Comparison of ENCODE assay signal across 20 cellular contexts in the genomic region with DNA sequence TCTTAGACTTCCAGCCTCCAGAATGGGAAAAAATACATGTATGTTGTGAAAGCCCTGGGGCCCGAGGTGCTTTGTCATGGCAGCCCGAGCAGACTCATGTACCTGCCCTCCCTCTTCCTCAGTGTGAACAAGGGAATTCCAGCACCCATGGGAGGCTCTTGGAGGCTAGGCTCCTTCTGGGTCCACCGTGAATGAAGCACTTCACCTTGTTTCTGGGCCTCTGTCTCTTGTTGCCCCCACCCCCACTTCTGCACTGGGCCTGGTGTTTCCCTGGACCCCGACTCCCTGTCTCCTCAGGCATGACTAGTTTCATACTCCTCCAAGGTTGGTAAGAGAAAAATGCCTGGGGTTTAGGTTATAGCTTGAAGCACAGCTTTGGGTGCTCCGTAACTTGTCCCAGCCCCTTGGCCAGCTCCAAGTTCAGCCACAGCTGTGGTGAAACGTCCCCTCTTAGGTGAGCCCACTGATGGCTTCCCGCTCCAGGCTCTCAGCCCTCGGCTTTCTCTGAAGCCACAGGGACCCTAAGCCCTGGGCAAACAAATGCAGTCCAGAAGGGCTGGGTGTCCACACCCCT. TPM values are rescaled to one million over a fixed set of nuclear protein-coding genes. Genes with fewer than 3 reads are reported as not detected.
DNase-seq lines count a peak whose midpoint lies in the region; ATAC-seq and TF ChIP-seq lines count a peak whose summit lies in the region.
"Had no signal": no experiment of that assay in that cellular context is flagged by ENCODE, and none has a peak within 500 bp of the region (broad histone marks: within the 10 kb centered on the region; RNA-seq: fewer than 3 reads in every experiment).

No MANE protein-coding gene starts in this region.

- H3K36me3 ChIP-seq in left ventricle myocardium inferior = no peaks in the 10 kb centered on the region
- H3K36me3 ChIP-seq in heart left ventricle = no peaks in the 10 kb centered on the region
- H3K36me3 ChIP-seq in OCI-LY7 (ENCODE audit: insufficient read depth, low read length) = no peaks in the 10 kb centered on the region
- no peaks in the 10 kb centered on the region for H3K36me3 ChIP-seq in lower lobe of right lung
- H3K36me3 ChIP-seq in A673 (ENCODE audit: insufficient read depth, low read length, poor library complexity, severe bottlenecking) = no peaks in the 10 kb centered on the region
- H3K36me3 ChIP-seq: SJSA1, tibial nerve had no signal

- 82 to 87% (median 84%) methylated on average over 5 to 8 of the region's 8 CpGs for WGBS in heart left ventricle, 4 donors

- ATAC-seq in heart left ventricle = no peak
- ATAC-seq in lower lobe of right lung = no peak
- ATAC-seq: PC-3 had no signal

- H3K4me2 ChIP-seq in OCI-LY7 (ENCODE audit: low read length) = peak overlapping the region; percentile 69

- H4K20me1 ChIP-seq in OCI-LY7 (ENCODE audit: insufficient read depth, low read length) = no peaks in the 10 kb centered on the region

- H3K9me3 Mint-ChIP-seq in activated T-helper 1 cell treated with anti-CD3 and anti-CD28 coated beads, Interleukin-12 subunit alpha, Interleukin-12 subunit beta, Interleukin-2, Interleukin-4 antibody, amounts not matched to agents 30 ng/mL and 10 ng/mL and 1 ng/mL, durations not matched to agents 14 hours and 24 hours and 36 hours = peaks cover 5% of the 10 kb centered on the region

- peak overlapping the region; percentile 44 for H3K27ac ChIP-seq in left ventricle myocardium inferior (replicated peaks)
- H3K27ac ChIP-seq in heart left ventricle = peak overlapping the region in 5 of 12 donors; percentile 4 to 86 (median 39)
- no peak overlapping the region for H3K27ac ChIP-seq in OCI-LY7 (ENCODE audit: low read depth, low read length, poor library complexity, severe bottlenecking)
- peak overlapping the region; percentile 8 for H3K27ac ChIP-seq in lower lobe of right lung
- no peak overlapping the region for H3K27ac ChIP-seq in A673 (ENCODE audit: low read depth, low read length, poor library complexity, severe bottlenecking)
- H3K27ac ChIP-seq: psoas muscle, SJSA1 had no signal

- no peaks in the 10 kb centered on the region for H3K9me2 ChIP-seq in OCI-LY7 (ENCODE audit: insufficient read depth, low read length)

- DNase-seq in left ventricle myocardium inferior (no peak), heart left ventricle (no peak), OCI-LY7 (ENCODE audit: low spot score) (no peak), lower lobe of right lung (no peak), medulla oblongata (ENCODE audit: extremely low spot score) (no peak), A673 (ENCODE audit: low spot score) (no peak), retina (no peak)
- no peak for DNase-seq in activated T-helper 1 cell treated with anti-CD3 and anti-CD28 coated beads, Interleukin-12 subunit alpha, Interleukin-12 subunit beta, Interleukin-2, Interleukin-4 antibody, amounts not matched to agents 30 ng/mL and 10 ng/mL and 1 ng/mL, durations not matched to agents 14 hours and 24 hours and 36 hours (ENCODE audit: low spot score)
- DNase-seq: activated CD4-positive, CD25-positive, alpha-beta regulatory T cell; activated effector memory CD4-positive, alpha-beta T cell treated with anti-CD3 and anti-CD28 coated beads, Interleukin-2, amount 50 U/mL, for 16 hours; amniotic stem cell; COR-L47; mesendoderm; NCI-H1092; PC-3; stimulated activated CD4-positive, alpha-beta T cell treated with anti-CD3 and anti-CD28 coated beads, Interleukin-12 subunit alpha, Interleukin-12 subunit beta, amount 100 ng/mL, for 4 hours had no signal

- H3K79me2 ChIP-seq in OCI-LY7 (ENCODE audit: insufficient read depth, low read depth, low read length) = no peaks in the 10 kb centered on the region

- peaks cover 6% of the 10 kb centered on the region for H3K27me3 Mint-ChIP-seq in activated T-helper 1 cell treated with anti-CD3 and anti-CD28 coated beads, Interleukin-12 subunit alpha, Interleukin-12 subunit beta, Interleukin-2, Interleukin-4 antibody, amounts not matched to agents 30 ng/mL and 10 ng/mL and 1 ng/mL, durations not matched to agents 14 hours and 24 hours and 36 hours (ENCODE audit: insufficient read depth)

- CTCF ChIA-PET in OCI-LY7 (lab: Charles Lee; ENCODE audit: unreplicated experiment) = no interaction called here
- CTCF ChIA-PET in A673 (lab: Charles Lee) = no interaction called here

- no peaks in the 10 kb centered on the region for H3K27me3 ChIP-seq in left ventricle myocardium inferior (ENCODE audit: low read depth)
- no peaks in the 10 kb centered on the region for H3K27me3 ChIP-seq in heart left ventricle
- H3K27me3 ChIP-seq in lower lobe of right lung (ENCODE audit: low read depth) = peaks cover 4% of the 10 kb centered on the region
- peaks cover 9% of the 10 kb centered on the region for H3K27me3 ChIP-seq in A673 (replicated peaks; ENCODE audit: insufficient read depth, low read depth, low read length, poor library complexity)
- H3K27me3 ChIP-seq: SJSA1, tibial nerve had no signal

- H2AFZ ChIP-seq in OCI-LY7 (ENCODE audit: low read length) = no peak overlapping the region

- POLR2A ChIA-PET in OCI-LY7 (lab: Charles Lee) = no interaction called here
- POLR2A ChIA-PET in A673 (lab: Charles Lee; ENCODE audit: low non-redundant PET) = no interaction called here

- BruUV-seq in OCI-LY7 (replicated peaks; lab: Mats Ljungman, UMichigan) (no TSS peak), A673 (replicated peaks; lab: Mats Ljungman, UMichigan) (no TSS peak)

- H3K36me3 Mint-ChIP-seq in activated T-helper 1 cell treated with anti-CD3 and anti-CD28 coated beads, Interleukin-12 subunit alpha, Interleukin-12 subunit beta, Interleukin-2, Interleukin-4 antibody, amounts not matched to agents 30 ng/mL and 10 ng/mL and 1 ng/mL, durations not matched to agents 14 hours and 24 hours and 36 hours (ENCODE audit: low read depth) = no peaks in the 10 kb centered on the region

- H3K4me1 ChIP-seq in left ventricle myocardium inferior = peaks cover 16% of the 10 kb centered on the region
- H3K4me1 ChIP-seq in heart left ventricle = peaks cover 0 to 65% (median 12%) of the 10 kb centered on the region in 12 donors
- peaks cover 19% of the 10 kb centered on the region for H3K4me1 ChIP-seq in OCI-LY7 (ENCODE audit: insufficient read depth, low read length, poor library complexity, severe bottlenecking)
- no peaks in the 10 kb centered on the region for H3K4me1 ChIP-seq in lower lobe of right lung
- no peaks in the 10 kb centered on the region for H3K4me1 ChIP-seq in A673 (ENCODE audit: insufficient read depth, low read length, poor library complexity, severe bottlenecking)
- H3K4me1 ChIP-seq: psoas muscle, SJSA1 had no signal

- intact Hi-C loops in left ventricle myocardium inferior (cut with micrococcal nuclease) = no loop called here
- intact Hi-C loops in heart left ventricle (cut with DNase I) = no loop called here
- intact Hi-C loops in OCI-LY7 (cut with micrococcal nuclease; ENCODE audit: unreplicated experiment) = no loop called here
- intact Hi-C loops in lower lobe of right lung (cut with DNase I) = no loop called here
- intact Hi-C loops in activated T-helper 1 cell treated with anti-CD3 and anti-CD28 coated beads, Interleukin-12 subunit alpha, Interleukin-12 subunit beta, Interleukin-2, Interleukin-4 antibody, amounts not matched to agents 30 ng/mL and 10 ng/mL and 1 ng/mL, durations not matched to agents 14 hours and 24 hours and 36 hours (cut with micrococcal nuclease) = loop anchor here (5.0 kb wide), 1 partner anchor 1872 kb away; no protein-coding TSS in a partner anchor
- intact Hi-C loops in A673 (cut with micrococcal nuclease; ENCODE audit: unreplicated experiment) = no loop called here

- H3K4me3 Mint-ChIP-seq in activated T-helper 1 cell treated with anti-CD3 and anti-CD28 coated beads, Interleukin-12 subunit alpha, Interleukin-12 subunit beta, Interleukin-2, Interleukin-4 antibody, amounts not matched to agents 30 ng/mL and 10 ng/mL and 1 ng/mL, durations not matched to agents 14 hours and 24 hours and 36 hours = no peak overlapping the region

- TF ChIP-seq CTCF in left ventricle myocardium inferior (IDR thresholded peaks at IDR 0.05; ENCODE audit: borderline replicate concordance) (no peak), heart left ventricle (IDR thresholded peaks at IDR 0.05) (no peak), OCI-LY7 (conservative IDR thresholded peaks at IDR 0.05; ENCODE audit: low read length) (no peak), lower lobe of right lung (IDR thresholded peaks at IDR 0.05) (no peak), A673 (conservative IDR thresholded peaks at IDR 0.05; ENCODE audit: low read depth, low read length) (no peak)

- no peak overlapping the region for H3K27ac Mint-ChIP-seq in activated T-helper 1 cell treated with anti-CD3 and anti-CD28 coated beads, Interleukin-12 subunit alpha, Interleukin-12 subunit beta, Interleukin-2, Interleukin-4 antibody, amounts not matched to agents 30 ng/mL and 10 ng/mL and 1 ng/mL, durations not matched to agents 14 hours and 24 hours and 36 hours

- peaks cover 7% of the 10 kb centered on the region for H3K9me3 ChIP-seq in left ventricle myocardium inferior (replicated peaks)
- peaks cover 0 to 4% (median 0%) of the 10 kb centered on the region in 12 donors for H3K9me3 ChIP-seq in heart left ventricle
- no peaks in the 10 kb centered on the region for H3K9me3 ChIP-seq in OCI-LY7 (ENCODE audit: low read length)
- H3K9me3 ChIP-seq in lower lobe of right lung = no peaks in the 10 kb centered on the region
- H3K9me3 ChIP-seq in A673 (ENCODE audit: low read depth, low read length, poor library complexity, severe bottlenecking) = no peaks in the 10 kb centered on the region
- H3K9me3 ChIP-seq: psoas muscle, SJSA1 had no signal

- TF ChIP-seq POLR2A in heart left ventricle (IDR thresholded peaks at IDR 0.05) = no peak

- H3K4me1 Mint-ChIP-seq in activated T-helper 1 cell treated with anti-CD3 and anti-CD28 coated beads, Interleukin-12 subunit alpha, Interleukin-12 subunit beta, Interleukin-2, Interleukin-4 antibody, amounts not matched to agents 30 ng/mL and 10 ng/mL and 1 ng/mL, durations not matched to agents 14 hours and 24 hours and 36 hours (ENCODE audit: low read depth) = peaks cover 20% of the 10 kb centered on the region

- H3K4me3 ChIP-seq in left ventricle myocardium inferior (no peak overlapping the region), heart left ventricle (no peak overlapping the region), OCI-LY7 (ENCODE audit: low read depth, low read length, poor library complexity, severe bottlenecking) (no peak overlapping the region), lower lobe of right lung (no peak overlapping the region), A673 (ENCODE audit: low read depth, low read length, poor library complexity, severe bottlenecking) (no peak overlapping the region)
- H3K4me3 ChIP-seq: psoas muscle, SJSA1, tibial nerve had no signal

RNA-seq across cellular contexts. Expression of gene ARHGAP22, which starts 30.2 kb away (rescaled TPM):
- 3.8 TPM for total RNA-seq in left ventricle myocardium inferior
- 1 to 10 TPM; 1.1 to 9.5 (median 3.2) TPM for total RNA-seq in heart left ventricle
- 1 to 10 TPM; 1.5 to 2.2 TPM for polyA plus RNA-seq in heart left ventricle
- total RNA-seq in OCI-LY7 (2014; rRNA removed; shearing (Covaris generic)) = 0.08 and 0.19 TPM in 2 replicates
- 0.41 and 0.46 TPM in 2 replicates for total RNA-seq in OCI-LY7 (2022)
- total RNA-seq in lower lobe of right lung = 9.6 TPM
- 0.66 and 1.2 TPM in 2 replicates for total RNA-seq in activated T-helper 1 cell treated with anti-CD3 and anti-CD28 coated beads, Interleukin-12 subunit alpha, Interleukin-12 subunit beta, Interleukin-2, Interleukin-4 antibody, amounts not matched to agents 30 ng/mL and 10 ng/mL and 1 ng/mL, durations not matched to agents 14 hours and 24 hours and 36 hours
- total RNA-seq in A673 (2021) = 0.47 and 0.79 TPM in 2 replicates

RNA-seq across cellular contexts. Expression of gene WDFY4, which starts 49.6 kb away (rescaled TPM):
- total RNA-seq in left ventricle myocardium inferior = 1.5 TPM
- 10 to 100 TPM in 1 of 9 donors, 1 to 10 TPM in 5, under 1 TPM in 3; 0.56 to 19.8 (median 1.1) TPM for total RNA-seq in heart left ventricle
- under 1 TPM; 0.46 to 0.78 TPM for polyA plus RNA-seq in heart left ventricle
- total RNA-seq in OCI-LY7 (2014; rRNA removed; shearing (Covaris generic)) = 41.6 and 51.5 TPM in 2 replicates
- total RNA-seq in OCI-LY7 (2022) = 80.0 and 85.6 TPM in 2 replicates
- total RNA-seq in lower lobe of right lung = 44.4 TPM
- total RNA-seq in activated T-helper 1 cell treated with anti-CD3 and anti-CD28 coated beads, Interleukin-12 subunit alpha, Interleukin-12 subunit beta, Interleukin-2, Interleukin-4 antibody, amounts not matched to agents 30 ng/mL and 10 ng/mL and 1 ng/mL, durations not matched to agents 14 hours and 24 hours and 36 hours = 0.08 TPM in 1 of 2 replicates, not detected in the other
- total RNA-seq in A673 (2021) = not detected in 2 replicates
- total RNA-seq: PC-3 had no signal
- polyA plus RNA-seq: neural cell had no signal

Comparison
In these comparisons a context has a peak if more than half of its experiments do, and no peak if none do; other contexts are left out.
1. H3K27ac ChIP-seq: peak in left ventricle myocardium inferior (single experiment) and lower lobe of right lung (single experiment); none in OCI-LY7 (single experiment) and A673 (single experiment).